ENCODE assay signal across 31 cellular contexts in genomic region chr1:50335036-50335435, GRCh38.
"Had no signal": no experiment of that assay in that cellular context is flagged by ENCODE, and none has a peak within 500 bp of the region (broad histone marks: within the 10 kb centered on the region; RNA-seq: fewer than 3 reads in every experiment).

No MANE protein-coding gene starts in this region.

- ATAC-seq: activated CD8-positive, alpha-beta memory T cell treated with anti-CD3 and anti-CD28 coated beads, Interleukin-2, amount 10 ng/mL, durations not matched to agents 7 days and 5 days; PC-3 had no signal

- DNase-seq: activated CD4-positive, alpha-beta memory T cell treated with anti-CD3 and anti-CD28 coated beads, Interleukin-2, amount 10 ng/mL, durations not matched to agents 7 days and 5 days; activated CD4-positive, alpha-beta T cell treated with anti-CD3 and anti-CD28 coated beads for 1 hour; activated CD4-positive, alpha-beta T cell treated with anti-CD3 and anti-CD28 coated beads for 48 hours; activated CD4-positive, CD25-positive, alpha-beta regulatory T cell; activated CD8-positive, alpha-beta memory T cell treated with anti-CD3 and anti-CD28 coated beads for 24 hours; activated CD8-positive, alpha-beta memory T cell treated with anti-CD3 and anti-CD28 coated beads, Interleukin-2, amount 10 ng/mL, durations not matched to agents 7 days and 5 days; activated CD8-positive, alpha-beta memory T cell treated with anti-CD3 and anti-CD28 coated beads, Interleukin-2, amount 50 U/mL, for 48 hours; activated effector memory CD4-positive, alpha-beta T cell treated with Interleukin-2 at 50 U/mL for 16 hours; activated naive CD4-positive, alpha-beta T cell treated with anti-CD3 and anti-CD28 coated beads, Interleukin-2, amount 10 ng/mL, durations not matched to agents 7 days and 5 days; activated naive CD8-positive, alpha-beta T cell treated with anti-CD3 and anti-CD28 coated beads for 36 hours; activated T-cell treated with anti-CD3 and anti-CD28 coated beads, Interleukin-2, amount 50 U/mL, for 48 hours; amniotic stem cell; MM.1S; MV-4-11; NCI-H1105; NCI-H1436; NCI-H1694; NCI-H1930; NCI-H2081 treated with DMSO at 0.1 percent for 48 hours; NCI-H226; NCI-H446 treated with DMSO at 0.1 percent for 48 hours; PC-3; Peyer's patch; RPMI8226; SHP77 treated with DMSO at 0.1 percent for 48 hours; T1000; WERI-Rb-1 had no signal

- H3K27ac ChIP-seq: ascending aorta, cardiac muscle cell, KMS-11, Peyer's patch, SJSA1, WERI-Rb-1 had no signal
